ENCODE assay signal across 24 cellular contexts in genomic region chr16:57054771-57055170, GRCh38.
"Had no signal": no experiment of that assay in that cellular context is flagged by ENCODE, and none has a peak within 500 bp of the region (broad histone marks: within the 10 kb centered on the region; RNA-seq: fewer than 3 reads in every experiment).

No MANE protein-coding gene starts in this region.

- H3K4me3 Mint-ChIP-seq: neural progenitor cell had no signal

- H3K27me3 Mint-ChIP-seq: naive thymus-derived CD8-positive, alpha-beta T cell had no signal

- H3K9me3 Mint-ChIP-seq: naive thymus-derived CD8-positive, alpha-beta T cell; neural progenitor cell had no signal

- H3K9me3 ChIP-seq: heart right ventricle, sigmoid colon, SJSA1, upper lobe of left lung had no signal

- DNase-seq: activated CD4-positive, alpha-beta T cell treated with anti-CD3 and anti-CD28 coated beads for 48 hours; activated CD4-positive, CD25-positive, alpha-beta regulatory T cell; activated CD8-positive, alpha-beta memory T cell treated with anti-CD3 and anti-CD28 coated beads for 24 hours; activated CD8-positive, alpha-beta memory T cell treated with anti-CD3 and anti-CD28 coated beads, Interleukin-2, amount 50 U/mL, for 4 hours; activated effector memory CD4-positive, alpha-beta T cell treated with Interleukin-2 at 50 U/mL for 16 hours; activated T-cell treated with anti-CD3 and anti-CD28 coated beads, Interleukin-2, amount 50 U/mL, for 48 hours; effector CD4-positive, alpha-beta T cell; erythroblast; foreskin fibroblast; heart right ventricle; naive thymus-derived CD8-positive, alpha-beta T cell; sigmoid colon; stimulated activated CD4-positive, alpha-beta T cell treated with anti-CD3 and anti-CD28 coated beads, Interleukin-15, amount 100 ng/mL, for 24 hours; stimulated activated CD4-positive, alpha-beta T cell treated with anti-CD3 and anti-CD28 coated beads, Interleukin-2, amount 100 ng/mL, for 48 hours; stimulated activated CD8-positive, alpha-beta memory T cell treated with anti-CD3 and anti-CD28 coated beads, Interleukin-4, amount 100 ng/mL, for 48 hours; stimulated activated naive CD8-positive, alpha-beta T cell treated with anti-CD3 and anti-CD28 coated beads, Interleukin-15, Interleukin-2, amounts not matched to agents 100 U/mL and 50 U/mL, for 24 hours; T-helper 9 cell had no signal

- H3K36me3 ChIP-seq: cardiac muscle cell, neural progenitor cell had no signal

- ATAC-seq: heart right ventricle; left lobe of liver; naive thymus-derived CD8-positive, alpha-beta T cell; stimulated activated naive CD8-positive, alpha-beta T cell treated with anti-CD3 and anti-CD28 coated beads, Interleukin-15, Interleukin-2, amounts not matched to agents 100 U/mL and 50 U/mL, for 24 hours had no signal

- H3K27ac Mint-ChIP-seq: neural progenitor cell had no signal

- H3K4me3 ChIP-seq: cardiac muscle cell, heart right ventricle, lung, neural progenitor cell, sigmoid colon, SJSA1, smooth muscle cell, upper lobe of left lung had no signal

- H3K36me3 Mint-ChIP-seq: neural progenitor cell had no signal

- H3K27me3 ChIP-seq: cardiac muscle cell, heart right ventricle, neural progenitor cell, sigmoid colon, SJSA1, upper lobe of left lung had no signal

- H3K27ac ChIP-seq: cardiac muscle cell, heart right ventricle, neural progenitor cell, sigmoid colon, SJSA1, upper lobe of left lung had no signal

- H3K4me1 ChIP-seq: heart right ventricle, sigmoid colon, SJSA1, upper lobe of left lung had no signal
